ENCODE assay signal across 15 cellular contexts in the genomic region with DNA sequence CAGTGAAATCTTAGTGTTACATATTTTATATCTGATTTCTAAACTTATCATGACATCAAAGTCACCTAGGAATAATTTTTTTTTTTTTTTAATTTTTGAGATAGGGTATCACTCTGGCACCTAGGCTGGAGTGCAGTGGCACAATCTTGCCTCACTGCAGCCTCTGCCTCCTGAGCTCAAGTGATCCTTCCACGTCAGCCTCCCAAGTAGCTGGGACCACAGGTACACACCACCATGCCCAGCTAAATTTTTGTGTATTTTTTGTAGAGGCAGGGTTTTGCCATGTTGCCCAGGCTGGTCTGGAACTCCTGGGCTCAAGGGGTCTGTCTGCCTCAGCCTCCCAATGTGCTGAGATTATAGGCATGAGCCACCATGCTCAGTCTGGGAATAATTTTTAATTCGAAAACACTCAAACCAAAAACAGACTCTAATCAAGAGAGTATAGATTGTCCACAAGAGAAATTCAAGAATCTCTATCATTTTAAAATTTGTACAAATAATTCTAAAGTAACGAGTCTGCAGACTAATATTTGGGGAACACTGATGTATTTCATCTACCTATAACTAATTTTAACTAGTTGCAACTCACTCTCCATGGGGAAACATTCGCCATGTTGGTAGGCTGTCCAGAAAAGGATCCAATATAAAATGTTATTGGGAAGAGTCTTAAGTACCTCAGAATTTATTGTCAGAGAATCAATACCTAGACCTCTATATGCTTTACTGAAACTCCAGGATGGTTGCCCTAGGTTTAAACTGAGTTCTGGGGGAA. TPM values are rescaled to one million over a fixed set of nuclear protein-coding genes. Genes with fewer than 3 reads are reported as not detected.
DNase-seq lines count a peak whose midpoint lies in the region; ATAC-seq, FAIRE-seq and TF ChIP-seq lines count a peak whose summit lies in the region.
"Had no signal": no experiment of that assay in that cellular context is flagged by ENCODE, and none has a peak within 500 bp of the region (broad histone marks: within the 10 kb centered on the region; RNA-seq: fewer than 3 reads in every experiment).

No MANE protein-coding gene starts in this region.

- H2BK20ac ChIP-seq in H9 (ENCODE audit: low read depth, low read length, poor library complexity, severe bottlenecking): no peak overlapping the region

- H3K9ac ChIP-seq in H9 (ENCODE audit: extremely low read depth, insufficient read length, low read length): no peak overlapping the region
- H3K9ac ChIP-seq in SK-N-MC (ENCODE audit: insufficient read length): peak overlapping the region; percentile 96

- H3K14ac ChIP-seq in H9 (ENCODE audit: insufficient read depth, low read length): no peak overlapping the region

- H3K27ac ChIP-seq in A549 (peak overlapping the region; percentile 92 to 99), H9 (ENCODE audit: insufficient read length, low read depth, low read length) (no peak overlapping the region), SK-N-MC (peak overlapping the region; percentile 62; the same call in 1 of the 2 replicates)
- H3K27ac ChIP-seq: tibial nerve had no signal

- no peak overlapping the region for H3K56ac ChIP-seq in H9 (ENCODE audit: insufficient read length, low read depth, low read length)

- peaks cover 3% of the 10 kb centered on the region for H4K20me1 ChIP-seq in H9 (ENCODE audit: control insufficient read depth, insufficient read depth, insufficient read length)

- FAIRE-seq in A549 (lab: Jason Lieb, UNC): no peak

- POLR2A ChIA-PET in A549 (lab: Yijun Ruan, JAX): interaction anchor here (1.0 to 1.7 kb wide), 2 partner anchors 8 to 17 kb away, joined by 4 read pairs; no protein-coding TSS in a partner anchor

- no peak for TF ChIP-seq POLR2A in A549 (IDR thresholded peaks at IDR 0.05; ENCODE audit: low read length)

- peak overlapping the region; percentile 84 for H3K4me3 ChIP-seq in A549
- H3K4me3 ChIP-seq in SK-N-MC: peak overlapping the region; percentile 85
- peak overlapping the region; percentile 66 to 87 for H3K4me3 ChIP-seq in foreskin fibroblast (ENCODE audit: low read depth in 1 of 2, low read length in 2 of 2)
- H3K4me3 ChIP-seq: tibial nerve had no signal

- H4K5ac ChIP-seq in H9 (ENCODE audit: insufficient read length, low read depth, low read length): no peak overlapping the region

- 6% methylated on average over 4 of the region's 4 CpGs for WGBS in A549 (ENCODE audit: missing lambda C conversion rate)
- no CpG with 5 or more reads among the region's 4 CpGs for WGBS in H9 (ENCODE audit: extremely low coverage, insufficient read length, low lambda C conversion rate)

- peaks cover 24 to 27% of the 10 kb centered on the region in 2 experiments for H3K4me1 Mint-ChIP-seq in H9
- peaks cover 2 to 15% of the 10 kb centered on the region in 2 donors for H3K4me1 Mint-ChIP-seq in immature natural killer cell

- no peaks in the 10 kb centered on the region for H3K79me1 ChIP-seq in H9 (ENCODE audit: insufficient read depth, low read depth, low read length, poor library complexity, severe bottlenecking)

- DNase-seq in A549 (ENCODE audit: low read depth in 1 of 2, low spot score in 1 of 2): no peak
- DNase-seq in H9: no peak
- no peak for DNase-seq in SK-N-MC (ENCODE audit: low read depth, low spot score)
- DNase-seq in foreskin fibroblast: no peak
- no peak for DNase-seq in DMS53 treated with DMSO at 0.1 percent for 48 hours (lab: John Stamatoyannopoulos, UW; ENCODE audit: unreplicated experiment)
- DNase-seq in immature natural killer cell: no peak
- DNase-seq in activated CD4-positive, alpha-beta T cell treated with anti-CD3 and anti-CD28 coated beads, Interleukin-2, amount 50 U/mL, for 4 hours: no peak
- DNase-seq: activated CD8-positive, alpha-beta T cell treated with anti-CD3 and anti-CD28 coated beads for 36 hours; DMS53; NCI-H1694 treated with DMSO at 0.1 percent for 48 hours; NCI-H526; stimulated activated CD4-positive, alpha-beta T cell treated with anti-CD3 and anti-CD28 coated beads, Interleukin-12 subunit alpha, Interleukin-12 subunit beta, amount 100 ng/mL, for 4 hours had no signal

- no peak overlapping the region for H2AFZ ChIP-seq in H9 (ENCODE audit: low read length)

- no peaks in the 10 kb centered on the region; a peak in 1 of 5 replicates for H3K9me3 Mint-ChIP-seq in H9
- peaks cover 0 to 12% (median 6%) of the 10 kb centered on the region in 6 donors for H3K9me3 Mint-ChIP-seq in immature natural killer cell
- H3K9me3 Mint-ChIP-seq: activated CD8-positive, alpha-beta T cell treated with anti-CD3 and anti-CD28 coated beads for 36 hours; memory B cell had no signal

- H4K8ac ChIP-seq in H9 (replicated peaks; ENCODE audit: insufficient read length, low read depth, low read length): no peak overlapping the region

- H2BK5ac ChIP-seq in H9 (ENCODE audit: insufficient read length, low read length): no peak overlapping the region

- H2AK5ac ChIP-seq in H9 (ENCODE audit: insufficient read length, low read length): no peak overlapping the region

- H3K4me3 Mint-ChIP-seq in H9 (peak overlapping the region; percentile 32 to 39; a peak in 3 of 5 replicates), immature natural killer cell (no peak overlapping the region)
- H3K4me3 Mint-ChIP-seq: activated CD8-positive, alpha-beta T cell treated with anti-CD3 and anti-CD28 coated beads for 36 hours; memory B cell had no signal

- H3K23ac ChIP-seq in H9 (ENCODE audit: insufficient read length, low read depth, low read length): no peak overlapping the region

- peaks cover 53% of the 10 kb centered on the region for H3K36me3 ChIP-seq in SK-N-MC (ENCODE audit: insufficient read depth, low read length)
- H3K36me3 ChIP-seq: tibial nerve had no signal

- H3T11ph ChIP-seq in H9 (ENCODE audit: low read length): no peak overlapping the region

- H3K4me1 ChIP-seq in A549: peaks cover 43% of the 10 kb centered on the region
- no peaks in the 10 kb centered on the region; the same call in 1 of the 2 replicates for H3K4me1 ChIP-seq in H9 (ENCODE audit: insufficient read depth, low read length)

- no peak overlapping the region for H3K18ac ChIP-seq in H9 (ENCODE audit: insufficient read length, low read depth, low read length)

- H3K36me3 Mint-ChIP-seq in H9 (ENCODE audit: insufficient read depth in 1 of 3, low read depth in 3 of 3) (peaks cover 10 to 17% (median 13%) of the 10 kb centered on the region in 3 experiments; a peak in 6 of 7 replicates), immature natural killer cell (peaks cover 0 to 5% (median 0%) of the 10 kb centered on the region in 3 donors)
- H3K36me3 Mint-ChIP-seq: memory B cell had no signal

- no peaks in the 10 kb centered on the region for H3K27me3 Mint-ChIP-seq in H9 (ENCODE audit: low read depth)
- H3K27me3 Mint-ChIP-seq in immature natural killer cell (ENCODE audit: low read depth in 3 of 3): no peaks in the 10 kb centered on the region
- H3K27me3 Mint-ChIP-seq: activated CD8-positive, alpha-beta T cell treated with anti-CD3 and anti-CD28 coated beads for 36 hours; memory B cell had no signal

- TF ChIP-seq CTCF in A549 (IDR thresholded peaks at IDR 0.05) (no peak), H9 (conservative IDR thresholded peaks at IDR 0.05) (no peak), foreskin fibroblast (IDR thresholded peaks at IDR 0.05; ENCODE audit: low read depth, low read length) (no peak)

- no peak for TF ChIP-seq EP300 in A549 (IDR thresholded peaks at IDR 0.05)

- H3K4me2 ChIP-seq in A549 (peak overlapping the region; percentile 85), H9 (ENCODE audit: insufficient read depth, insufficient read length, low read length) (peak overlapping the region; percentile 37)

- no peaks in the 10 kb centered on the region for H3K27me3 ChIP-seq in H9 (ENCODE audit: insufficient read depth, low read length)
- H3K27me3 ChIP-seq: tibial nerve had no signal

- peaks cover 10% of the 10 kb centered on the region for H3K23me2 ChIP-seq in H9 (ENCODE audit: insufficient read length, low read depth, low read length, poor library complexity, severe bottlenecking)

- peaks cover 9% of the 10 kb centered on the region; the same call in 1 of the 2 replicates for H3K79me2 ChIP-seq in H9 (ENCODE audit: insufficient read depth, low read length)

- no peak for ATAC-seq in A549
- no peak for ATAC-seq in GM19328 (IDR thresholded peaks at IDR 0.05; ENCODE audit: unreplicated experiment)
- ATAC-seq: activated CD8-positive, alpha-beta T cell treated with anti-CD3 and anti-CD28 coated beads for 36 hours had no signal

- H3K9me3 ChIP-seq in A549 (no peaks in the 10 kb centered on the region), H9 (ENCODE audit: control insufficient read depth, low read depth, low read length) (no peaks in the 10 kb centered on the region), SK-N-MC (ENCODE audit: low read depth, low read length) (no peaks in the 10 kb centered on the region)
- H3K9me3 ChIP-seq: tibial nerve had no signal

- H2BK15ac ChIP-seq in H9 (ENCODE audit: low read depth, low read length): no peak overlapping the region

- no peak overlapping the region for H3K27ac Mint-ChIP-seq in H9
- H3K27ac Mint-ChIP-seq in immature natural killer cell: no peak overlapping the region
- H3K27ac Mint-ChIP-seq: activated CD8-positive, alpha-beta T cell treated with anti-CD3 and anti-CD28 coated beads for 36 hours; memory B cell had no signal

- no peak overlapping the region for H4K91ac ChIP-seq in H9 (ENCODE audit: insufficient read length, low read depth, low read length)

- H2BK12ac ChIP-seq in H9 (ENCODE audit: insufficient read length, low read depth, low read length): no peak overlapping the region

- H2BK120ac ChIP-seq in H9 (ENCODE audit: low read depth, low read length, poor library complexity, severe bottlenecking): no peak overlapping the region

- no peak for TF ChIP-seq RAD21 in A549 (conservative IDR thresholded peaks at IDR 0.05 in 1 of 2, IDR thresholded peaks at IDR 0.05 in 1 of 2)

- CTCF ChIA-PET in A549 (lab: Yijun Ruan, JAX): interaction anchor here (0.7 kb wide), 1 partner anchor 228 kb away, joined by 3 read pairs; no protein-coding TSS in a partner anchor

- H3K4ac ChIP-seq in H9 (ENCODE audit: low read depth, low read length): no peak overlapping the region

TF ChIP-seq in A549, 52 proteins besides CTCF, POLR2A, EP300 and RAD21 (continues in another document):
- TF ChIP-seq HOXB5 (CRISPR knock-in tag; IDR thresholded peaks at IDR 0.05) (no peak), RARB (CRISPR knock-in tag; IDR thresholded peaks at IDR 0.05) (0 out of 2 replicates have a peak, but pooled peaks have one; percentile 13), JUN (IDR thresholded peaks at IDR 0.05) (peak; percentile 31 to 36; a peak in 1 of 5 replicates)

RNA-seq across cellular contexts. Expression of gene SLC7A11, which starts 3.4 kb away (rescaled TPM):
- 125 and 161 TPM in 2 replicates for polyA plus RNA-seq in A549 (2011; rRNA removed)
- polyA plus RNA-seq in A549 (2012; cell fraction: cytosol; rRNA removed): 16.0 and 18.3 TPM in 2 replicates
- polyA plus RNA-seq in A549 (2012; cell fraction: nucleus; rRNA removed): 15.2 and 26.8 TPM in 2 replicates
- 52.0 to 53.9 TPM (median 52.4 TPM) in 3 replicates for polyA plus RNA-seq in A549 (2017; fragmentation: RNase III; extraction: RNeasy Plus Mini Kit Qiagen cat#74134 plus additional on column Dnase treatment)
- polyA minus RNA-seq in A549 (2011; rRNA and poly(A)+ RNA removed): 201 and 266 TPM in 2 replicates
- 19.3 and 19.8 TPM in 2 replicates for total RNA-seq in H9 (2021)
- polyA plus RNA-seq in immature natural killer cell: not detected

Comparison
In these comparisons a context has a peak if more than half of its experiments do, and no peak if none do; other contexts are left out.
1. H3K4me3 Mint-ChIP-seq: peak in H9 (2 of 2); none in immature natural killer cell (0 of 5).
2. RNA of gene SLC7A11, which starts 3.4 kb away (polyA plus RNA-seq): 15.2 to 161 TPM in A549; not detected in immature natural killer cell; every median in the first group is over 10 times any median in the second.
3. Peak in every context shown above with its lines, with median percentiles within 50 percentile points of each other: H3K4me3 ChIP-seq.